29 cellular contexts compared by ENCODE assay signal in the genomic region with DNA sequence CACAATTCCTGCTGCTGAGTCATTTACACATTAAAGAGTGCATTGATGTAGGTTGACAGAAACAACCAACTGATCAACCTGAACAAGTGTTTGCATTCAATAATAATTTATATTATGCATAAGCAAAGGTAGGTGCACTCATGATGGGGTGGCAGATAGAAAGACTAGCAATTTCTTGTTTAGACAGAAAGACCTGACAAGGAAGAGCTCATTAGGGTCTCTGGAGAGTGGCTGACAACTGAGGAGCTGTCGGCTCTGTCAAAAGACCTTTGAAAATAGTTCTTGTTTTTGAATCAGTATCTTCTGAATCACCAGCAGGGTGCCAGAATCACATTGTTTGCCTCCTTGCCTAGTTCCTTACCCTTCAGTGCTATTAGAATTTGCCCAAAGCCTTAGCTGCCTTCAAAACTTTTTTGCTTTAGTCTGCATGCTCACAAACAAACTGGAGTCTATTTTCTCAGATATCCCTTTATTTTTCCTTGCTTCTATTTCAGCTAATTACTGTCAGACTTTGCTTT.
DNase-seq lines count a peak whose midpoint lies in the region; ATAC-seq and TF ChIP-seq lines count a peak whose summit lies in the region.
"Had no signal": no experiment of that assay in that cellular context is flagged by ENCODE, and none has a peak within 500 bp of the region (broad histone marks: within the 10 kb centered on the region; RNA-seq: fewer than 3 reads in every experiment).

No MANE protein-coding gene starts in this region.

- BruUV-seq in A673 (replicated peaks; lab: Mats Ljungman, UMichigan), result no TSS peak

- no peak overlapping the region for H3K4me3 Mint-ChIP-seq in naive thymus-derived CD8-positive, alpha-beta T cell
- H3K4me3 Mint-ChIP-seq: activated naive CD4-positive, alpha-beta T cell treated with anti-CD3 and anti-CD28 coated beads, Interleukin-2, amount 10 ng/mL, durations not matched to agents 7 days and 5 days; activated T-helper 1 cell treated with anti-CD3 and anti-CD28 coated beads, Interleukin-12 subunit alpha, Interleukin-12 subunit beta, Interleukin-2, Interleukin-4 antibody, amounts not matched to agents 30 ng/mL and 10 ng/mL and 1 ng/mL, durations not matched to agents 14 hours and 24 hours and 36 hours; CD4-positive, alpha-beta memory T cell; natural killer cell treated with Interleukin-12 subunit alpha and Interleukin-12 subunit beta and Interleukin-15 and Interleukin-18, amount 100 ng/mL, for 72 hours had no signal

- H3K36me3 Mint-ChIP-seq in naive thymus-derived CD8-positive, alpha-beta T cell, result peaks cover 0 to 4% (median 4%) of the 10 kb centered on the region in 3 donors
- H3K36me3 Mint-ChIP-seq: activated naive CD4-positive, alpha-beta T cell treated with anti-CD3 and anti-CD28 coated beads, Interleukin-2, amount 10 ng/mL, durations not matched to agents 7 days and 5 days; CD4-positive, alpha-beta memory T cell had no signal

- H3K9me3 Mint-ChIP-seq in naive thymus-derived CD8-positive, alpha-beta T cell, result peaks cover 0 to 16% (median 10%) of the 10 kb centered on the region in 9 donors

- DNase-seq in ELR (ENCODE audit: low read depth) (peak; percentile 25), NB4 (ENCODE audit: low read depth) (peak; percentile 15), brain microvascular endothelial cell (no peak), A673 (ENCODE audit: low spot score) (no peak)
- DNase-seq in naive thymus-derived CD8-positive, alpha-beta T cell, result peak in 1 of 10 donors; percentile 18
- no peak for DNase-seq in stimulated activated CD4-positive, alpha-beta T cell treated with anti-CD3 and anti-CD28 coated beads, Interleukin-15, amount 100 ng/mL, for 24 hours
- DNase-seq: activated CD4-positive, alpha-beta T cell treated with anti-CD3 and anti-CD28 coated beads, Interleukin-2, amount 50 U/mL, for 48 hours; activated CD8-positive, alpha-beta memory T cell treated with anti-CD3 and anti-CD28 coated beads, Interleukin-2, amount 50 U/mL, for 4 hours; activated naive CD4-positive, alpha-beta T cell treated with anti-CD3 and anti-CD28 coated beads, Interleukin-2, amount 10 ng/mL, durations not matched to agents 7 days and 5 days; body of pancreas; CD4-positive, alpha-beta memory T cell; hypothalamus; IMR-90; left colon; mucosa of descending colon; NCI-H1092 treated with DMSO at 0.1 percent for 48 hours; NCI-H187 treated with DMSO at 0.1 percent for 48 hours; NCI-H2171 treated with DMSO at 0.1 percent for 48 hours; NCI-H510A treated with DMSO at 0.1 percent for 48 hours; pancreas; right cardiac atrium; stimulated activated CD4-positive, alpha-beta T cell treated with anti-CD3 and anti-CD28 coated beads, Interleukin-2, amount 100 ng/mL, for 48 hours had no signal

- intact Hi-C loops in A673 (cut with micrococcal nuclease; ENCODE audit: unreplicated experiment), result no loop called here

- in situ Hi-C loops in brain microvascular endothelial cell (cut with HindIII; ENCODE audit: low pct_ligation_motif_present, low sequenced_read_pairs), result no loop called here

- no peaks in the 10 kb centered on the region for H3K36me3 ChIP-seq in brain microvascular endothelial cell (replicated peaks)
- no peaks in the 10 kb centered on the region for H3K36me3 ChIP-seq in A673 (ENCODE audit: insufficient read depth, low read length, poor library complexity, severe bottlenecking)
- H3K36me3 ChIP-seq: pancreas, tibial nerve had no signal

- TF ChIP-seq POLR2A in NB4 (IDR thresholded peaks at IDR 0.05; ENCODE audit: extremely low read depth, insufficient read length), result no peak

- H3K4me3 ChIP-seq in NB4 (ENCODE audit: low read depth, low read length), result no peak overlapping the region
- no peak overlapping the region for H3K4me3 ChIP-seq in brain microvascular endothelial cell (ENCODE audit: low read depth, low read length)
- H3K4me3 ChIP-seq in A673 (ENCODE audit: low read depth, low read length, poor library complexity, severe bottlenecking), result no peak overlapping the region
- H3K4me3 ChIP-seq: body of pancreas, mucosa of descending colon, pancreas, tibial nerve had no signal

- ATAC-seq in naive thymus-derived CD8-positive, alpha-beta T cell, result peak; percentile 45 to 68
- ATAC-seq in GM21381 (IDR thresholded peaks at IDR 0.05; ENCODE audit: unreplicated experiment), result no peak
- no peak for ATAC-seq in GM19467 (IDR thresholded peaks at IDR 0.05; ENCODE audit: unreplicated experiment)
- ATAC-seq: activated CD4-positive, CD25-positive, alpha-beta regulatory T cell treated with anti-CD3 and anti-CD28 coated beads, Interleukin-2, amount 50 U/mL, for 24 hours; body of pancreas; natural killer cell treated with Interleukin-12 subunit alpha and Interleukin-12 subunit beta and Interleukin-15 and Interleukin-18, amount 100 ng/mL, for 72 hours; pancreas; right cardiac atrium; Right ventricle myocardium inferior had no signal

- H3K27ac ChIP-seq in brain microvascular endothelial cell (no peak overlapping the region), A673 (ENCODE audit: low read depth, low read length, poor library complexity, severe bottlenecking) (no peak overlapping the region)
- H3K27ac ChIP-seq: body of pancreas, pancreas, tibial nerve had no signal

- peaks cover 11 to 44% (median 16%) of the 10 kb centered on the region in 4 donors for H3K4me1 Mint-ChIP-seq in naive thymus-derived CD8-positive, alpha-beta T cell
- H3K4me1 Mint-ChIP-seq: activated naive CD4-positive, alpha-beta T cell treated with anti-CD3 and anti-CD28 coated beads, Interleukin-2, amount 10 ng/mL, durations not matched to agents 7 days and 5 days had no signal

- POLR2A ChIA-PET in naive thymus-derived CD8-positive, alpha-beta T cell (lab: Charles Lee), result interaction anchor here (0.7 to 1.1 kb wide), 3 partner anchors 28 to 234 kb away, joined by 3 to 6 read pairs (median 4); partner anchors contain the start of gene BTG1
- POLR2A ChIA-PET in A673 (lab: Charles Lee; ENCODE audit: low non-redundant PET), result no interaction called here

- TF ChIP-seq CTCF in NB4 (IDR thresholded peaks at IDR 0.05; ENCODE audit: low read depth, low read length) (no peak), brain microvascular endothelial cell (IDR thresholded peaks at IDR 0.05; ENCODE audit: low read depth, low read length, missing control alignments) (peak; percentile 13), A673 (conservative IDR thresholded peaks at IDR 0.05; ENCODE audit: low read depth, low read length) (no peak)

- no peaks in the 10 kb centered on the region for H3K9me3 ChIP-seq in A673 (ENCODE audit: low read depth, low read length, poor library complexity, severe bottlenecking)
- H3K9me3 ChIP-seq: body of pancreas, mucosa of descending colon, pancreas, tibial nerve had no signal

- CTCF ChIA-PET in A673 (lab: Charles Lee), result no interaction called here

- H3K27ac Mint-ChIP-seq in naive thymus-derived CD8-positive, alpha-beta T cell, result peak overlapping the region in 7 of 10 donors; percentile 1 to 74 (median 49)
- H3K27ac Mint-ChIP-seq: activated naive CD4-positive, alpha-beta T cell treated with anti-CD3 and anti-CD28 coated beads, Interleukin-2, amount 10 ng/mL, durations not matched to agents 7 days and 5 days; activated T-helper 1 cell treated with anti-CD3 and anti-CD28 coated beads, Interleukin-12 subunit alpha, Interleukin-12 subunit beta, Interleukin-2, Interleukin-4 antibody, amounts not matched to agents 30 ng/mL and 10 ng/mL and 1 ng/mL, durations not matched to agents 14 hours and 24 hours and 36 hours; natural killer cell treated with Interleukin-12 subunit alpha and Interleukin-12 subunit beta and Interleukin-15 and Interleukin-18, amount 100 ng/mL, for 72 hours had no signal

- no peaks in the 10 kb centered on the region for H3K27me3 Mint-ChIP-seq in naive thymus-derived CD8-positive, alpha-beta T cell
- H3K27me3 Mint-ChIP-seq: activated naive CD4-positive, alpha-beta T cell treated with anti-CD3 and anti-CD28 coated beads, Interleukin-2, amount 10 ng/mL, durations not matched to agents 7 days and 5 days; CD4-positive, alpha-beta memory T cell had no signal

- H3K27me3 ChIP-seq in brain microvascular endothelial cell (replicated peaks) (no peaks in the 10 kb centered on the region), A673 (replicated peaks; ENCODE audit: insufficient read depth, low read depth, low read length, poor library complexity) (no peaks in the 10 kb centered on the region)
- H3K27me3 ChIP-seq: body of pancreas, pancreas, tibial nerve had no signal

- no peaks in the 10 kb centered on the region for H3K4me1 ChIP-seq in A673 (ENCODE audit: insufficient read depth, low read length, poor library complexity, severe bottlenecking)
- H3K4me1 ChIP-seq: body of pancreas, pancreas, tibial nerve had no signal

Comparison
In these comparisons a context has a peak if more than half of its experiments do, and no peak if none do; other contexts are left out.
1. DNase-seq: peak in ELR (single experiment) and NB4 (single experiment); none in brain microvascular endothelial cell (single experiment), stimulated activated CD4-positive, alpha-beta T cell treated with anti-CD3 and anti-CD28 coated beads, Interleukin-15, amount 100 ng/mL, for 24 hours (single experiment) and A673 (single experiment).
2. ATAC-seq: peak in naive thymus-derived CD8-positive, alpha-beta T cell (2 of 2); none in GM21381 (single experiment) and GM19467 (single experiment).